In the genomic region with DNA sequence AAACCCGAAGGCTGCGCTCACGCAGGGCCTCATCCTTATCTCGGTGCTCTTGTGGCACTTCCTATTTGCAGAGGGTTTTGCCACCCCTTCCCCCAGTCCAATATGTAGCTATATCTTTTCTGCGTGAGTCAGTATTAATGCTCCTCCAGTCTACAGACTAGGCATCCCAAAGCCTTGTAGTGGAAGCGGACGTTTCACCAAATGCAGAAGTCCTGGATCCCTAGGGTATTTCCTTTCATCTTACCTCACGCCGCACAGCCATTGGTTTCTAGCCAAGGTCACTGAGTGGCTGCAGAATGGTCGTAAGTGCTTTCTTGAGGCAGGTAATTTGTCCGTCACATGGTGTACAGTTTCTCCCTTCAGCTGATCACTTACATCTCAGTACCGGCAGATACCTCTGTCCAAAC, we compare ENCODE assay signal across 8 cellular contexts. TPM values are rescaled to one million over a fixed set of nuclear protein-coding genes. Genes with fewer than 3 reads are reported as not detected.
DNase-seq lines count a peak whose midpoint lies in the region; ATAC-seq and TF ChIP-seq lines count a peak whose summit lies in the region.
"Not testable (repeated sequence)": the region's sequence is repeated elsewhere in the genome, so short reads cannot be mapped to it uniquely, and the experiment has no call there.

No MANE protein-coding gene starts in this region.

- peaks cover 27% of the 10 kb centered on the region for H3K4me1 Mint-ChIP-seq in T-helper 1 cell treated with Interleukin-12 subunit alpha and Interleukin-12 subunit beta and Interleukin-4 antibody, amounts not matched to agents 30 μg/mL and 1 μg/mL, for 36 hours (ENCODE audit: low read depth)
- H3K4me1 Mint-ChIP-seq in nephron, result peaks cover 23% of the 10 kb centered on the region

- TF ChIP-seq POLR2A in breast epithelium (IDR thresholded peaks at IDR 0.05), result not testable (repeated sequence)

- DNase-seq in NCI-H146 (lab: John Stamatoyannopoulos, UW), result peak; percentile 28
- not testable (repeated sequence) for DNase-seq in breast epithelium (ENCODE audit: low spot score in 2 of 2); left ventricle myocardium superior; upper lobe of right lung

- H3K4me3 ChIP-seq in GM08714 (ENCODE audit: low read length) (peak overlapping the region; percentile 79), breast epithelium (peak overlapping the region; percentile 76 to 92 (median 77)), upper lobe of right lung (peak overlapping the region; percentile 86)

- H3K9me3 Mint-ChIP-seq in T-helper 1 cell treated with Interleukin-12 subunit alpha and Interleukin-12 subunit beta and Interleukin-4 antibody, amounts not matched to agents 30 μg/mL and 1 μg/mL, for 36 hours; nephron: not testable (repeated sequence)

- not testable (repeated sequence) for H3K27me3 ChIP-seq in breast epithelium, upper lobe of right lung

- H3K36me3 ChIP-seq in breast epithelium, result not testable (repeated sequence)
- peaks cover 12% of the 10 kb centered on the region for H3K36me3 ChIP-seq in upper lobe of right lung

- not testable (repeated sequence) for TF ChIP-seq CTCF in breast epithelium (IDR thresholded peaks at IDR 0.05); nephron (IDR thresholded peaks at IDR 0.05; ENCODE audit: unreplicated experiment in 3 of 3); upper lobe of right lung (IDR thresholded peaks at IDR 0.05)

- intact Hi-C loops in breast epithelium (cut with DNase I; ENCODE audit: low total_unique reads); left ventricle myocardium superior (cut with micrococcal nuclease); upper lobe of right lung (cut with DNase I): not testable (repeated sequence)

- peak overlapping the region; percentile 97 for H3K4me3 Mint-ChIP-seq in T-helper 1 cell treated with Interleukin-12 subunit alpha and Interleukin-12 subunit beta and Interleukin-4 antibody, amounts not matched to agents 30 μg/mL and 1 μg/mL, for 36 hours
- H3K4me3 Mint-ChIP-seq in nephron, result peak overlapping the region; percentile 93 to 98 (median 98)

- H3K27me3 Mint-ChIP-seq in T-helper 1 cell treated with Interleukin-12 subunit alpha and Interleukin-12 subunit beta and Interleukin-4 antibody, amounts not matched to agents 30 μg/mL and 1 μg/mL, for 36 hours (ENCODE audit: low read depth); nephron (ENCODE audit: low read depth): not testable (repeated sequence)

- not testable (repeated sequence) for H3K4me1 ChIP-seq in breast epithelium
- peaks cover 44% of the 10 kb centered on the region for H3K4me1 ChIP-seq in upper lobe of right lung

- H3K36me3 Mint-ChIP-seq in T-helper 1 cell treated with Interleukin-12 subunit alpha and Interleukin-12 subunit beta and Interleukin-4 antibody, amounts not matched to agents 30 μg/mL and 1 μg/mL, for 36 hours (ENCODE audit: low read depth), result peaks cover 12% of the 10 kb centered on the region
- peaks cover 15% of the 10 kb centered on the region for H3K36me3 Mint-ChIP-seq in nephron (ENCODE audit: low read depth)

- H3K27ac ChIP-seq in breast epithelium, result peak overlapping the region; percentile 93 to 96
- peak overlapping the region; percentile 96 for H3K27ac ChIP-seq in upper lobe of right lung

- not testable (repeated sequence) for H3K9me3 ChIP-seq in breast epithelium, upper lobe of right lung

- peak overlapping the region; percentile 99 for H3K27ac Mint-ChIP-seq in T-helper 1 cell treated with Interleukin-12 subunit alpha and Interleukin-12 subunit beta and Interleukin-4 antibody, amounts not matched to agents 30 μg/mL and 1 μg/mL, for 36 hours
- H3K27ac Mint-ChIP-seq in nephron, result peak overlapping the region; percentile 95 to 98 (median 96)

- ATAC-seq in HG02642 (IDR thresholded peaks at IDR 0.05; ENCODE audit: poor library complexity, unreplicated experiment) (peak; percentile 18), left ventricle myocardium superior (peak; percentile 17), upper lobe of right lung (peak; percentile 55)

RNA-seq across cellular contexts. Expression of a gene that starts 0.7 kb away (rescaled TPM):
- total RNA-seq in breast epithelium, result 100 to 1,000 TPM; 107 to 125 (median 109) TPM
- total RNA-seq in left ventricle myocardium superior, result 152 TPM
- total RNA-seq in upper lobe of right lung, result 382 TPM

RNA-seq across cellular contexts. Expression of a gene that starts 29.9 kb away (rescaled TPM):
- total RNA-seq in breast epithelium, result 10 to 100 TPM in 1 of 3 donors, 1 to 10 TPM in 2; 5.2 to 14.5 (median 9.0) TPM
- total RNA-seq in left ventricle myocardium superior, result 1.3 TPM
- 4.3 TPM for total RNA-seq in upper lobe of right lung

RNA-seq across cellular contexts. Expression of a gene that starts 45.2 kb away (rescaled TPM):
- total RNA-seq in breast epithelium (100 to 1,000 TPM; 653 to 916 (median 695) TPM), left ventricle myocardium superior (1,014 TPM), upper lobe of right lung (769 TPM)

RNA-seq across cellular contexts. Expression of a gene that starts 53.1 kb away (rescaled TPM):
- total RNA-seq in breast epithelium, result under 1 TPM in 1 of 3 donors, not detected in 2; 0.16 TPM
- total RNA-seq in left ventricle myocardium superior, result not detected
- not detected for total RNA-seq in upper lobe of right lung

RNA-seq across cellular contexts. Expression of a gene that starts 53.2 kb away (rescaled TPM):
- total RNA-seq in breast epithelium (1 to 10 TPM in 1 of 3 donors, under 1 TPM in 1, not detected in 1; 0.66 to 2.0 TPM), left ventricle myocardium superior (0.22 TPM), upper lobe of right lung (1.9 TPM)
